33 cellular contexts compared by ENCODE assay signal in genomic region chr7:130224210-130224609, GRCh38. TPM values are rescaled to one million over a fixed set of nuclear protein-coding genes. Genes with fewer than 3 reads are reported as not detected.
"Had no signal": no experiment of that assay in that cellular context is flagged by ENCODE, and none has a peak within 500 bp of the region (broad histone marks: within the 10 kb centered on the region; RNA-seq: fewer than 3 reads in every experiment).

No MANE protein-coding gene starts in this region.

- H3K4me3 Mint-ChIP-seq: activated CD4-positive, alpha-beta T cell treated with anti-CD3 and anti-CD28 coated beads for 36 hours; activated CD4-positive, alpha-beta T cell treated with anti-CD3 and anti-CD28 coated beads, Interleukin-2, amount 10 ng/mL, durations not matched to agents 7 days and 5 days; activated CD8-positive, alpha-beta T cell treated with anti-CD3 and anti-CD28 coated beads, Interleukin-2, amount 10 ng/mL, durations not matched to agents 7 days and 5 days; activated naive CD4-positive, alpha-beta T cell treated with anti-CD3 and anti-CD28 coated beads for 36 hours; activated T-cell treated with anti-CD3 and anti-CD28 coated beads, Interleukin-2, amount 50 U/mL, for 24 hours; WTC11 had no signal

- H3K27me3 ChIP-seq: adrenal gland, body of pancreas, MG63, Peyer's patch had no signal

- H3K36me3 Mint-ChIP-seq: activated naive CD4-positive, alpha-beta T cell treated with anti-CD3 and anti-CD28 coated beads, Interleukin-2, amount 50 U/mL, for 72 hours had no signal

- H3K9me3 Mint-ChIP-seq: activated CD4-positive, alpha-beta T cell treated with anti-CD3 and anti-CD28 coated beads, Interleukin-2, amount 10 ng/mL, durations not matched to agents 7 days and 5 days; activated naive CD4-positive, alpha-beta T cell treated with anti-CD3 and anti-CD28 coated beads for 36 hours; activated naive CD4-positive, alpha-beta T cell treated with anti-CD3 and anti-CD28 coated beads, Interleukin-2, amount 50 U/mL, for 72 hours; activated T-cell treated with anti-CD3 and anti-CD28 coated beads, Interleukin-2, amount 50 U/mL, for 24 hours had no signal

- H3K4me1 Mint-ChIP-seq: activated CD4-positive, alpha-beta T cell treated with anti-CD3 and anti-CD28 coated beads for 36 hours had no signal

- H3K27me3 Mint-ChIP-seq: activated CD4-positive, alpha-beta T cell treated with anti-CD3 and anti-CD28 coated beads for 36 hours; activated CD4-positive, alpha-beta T cell treated with anti-CD3 and anti-CD28 coated beads, Interleukin-2, amount 10 ng/mL, durations not matched to agents 7 days and 5 days; activated T-cell treated with anti-CD3 and anti-CD28 coated beads, Interleukin-2, amount 50 U/mL, for 24 hours had no signal

- DNase-seq: activated CD4-positive, alpha-beta T cell treated with anti-CD3 and anti-CD28 coated beads for 36 hours; activated CD4-positive, alpha-beta T cell treated with anti-CD3 and anti-CD28 coated beads, Interleukin-2, amount 10 ng/mL, durations not matched to agents 7 days and 5 days; activated CD4-positive, alpha-beta T cell treated with anti-CD3 and anti-CD28 coated beads, Interleukin-2, amount 50 U/mL, for 48 hours; activated CD8-positive, alpha-beta T cell treated with anti-CD3 and anti-CD28 coated beads, Interleukin-2, amount 10 ng/mL, durations not matched to agents 7 days and 5 days; activated gamma-delta T cell treated with Interleukin-2 at 50 U/mL for 16 hours; activated naive CD4-positive, alpha-beta T cell treated with anti-CD3 and anti-CD28 coated beads for 36 hours; activated T-cell treated with anti-CD3 and anti-CD28 coated beads, Interleukin-2, amount 50 U/mL, for 24 hours; body of pancreas; Kasumi-1; KG1; MV-4-11; NCI-H1092; NCI-H1436 treated with DMSO at 0.1 percent for 48 hours; NCI-H1694 treated with DMSO at 0.1 percent for 48 hours; NCI-H2029; NCI-H345; NCI-H524 treated with DMSO at 0.1 percent for 48 hours; Peyer's patch; SIG-M5; SW 1271 had no signal

- H3K9me3 ChIP-seq: adrenal gland, body of pancreas, MG63, Peyer's patch had no signal

- FAIRE-seq: astrocyte, bronchial epithelial cell, TTC549 had no signal

- ATAC-seq: activated CD4-positive, alpha-beta T cell treated with anti-CD3 and anti-CD28 coated beads for 36 hours; activated CD8-positive, alpha-beta T cell treated with anti-CD3 and anti-CD28 coated beads, Interleukin-2, amount 10 ng/mL, durations not matched to agents 7 days and 5 days; activated naive CD4-positive, alpha-beta T cell treated with anti-CD3 and anti-CD28 coated beads, Interleukin-2, amount 50 U/mL, for 72 hours; body of pancreas; Right ventricle myocardium inferior; SK-N-SH treated with all-trans-retinoic acid at 6 μM for 48 hours; WTC11 had no signal

- H3K27ac ChIP-seq: adrenal gland, body of pancreas, Peyer's patch had no signal

- H3K4me3 ChIP-seq: adrenal gland, body of pancreas, MG63, Peyer's patch had no signal

- H3K36me3 ChIP-seq: adrenal gland, MG63, Peyer's patch had no signal

- H3K4me1 ChIP-seq: adrenal gland, Peyer's patch had no signal

- H3K27ac Mint-ChIP-seq: activated CD4-positive, alpha-beta T cell treated with anti-CD3 and anti-CD28 coated beads for 36 hours; activated CD4-positive, alpha-beta T cell treated with anti-CD3 and anti-CD28 coated beads, Interleukin-2, amount 10 ng/mL, durations not matched to agents 7 days and 5 days; activated CD8-positive, alpha-beta T cell treated with anti-CD3 and anti-CD28 coated beads, Interleukin-2, amount 10 ng/mL, durations not matched to agents 7 days and 5 days; activated naive CD4-positive, alpha-beta T cell treated with anti-CD3 and anti-CD28 coated beads for 36 hours; activated T-cell treated with anti-CD3 and anti-CD28 coated beads, Interleukin-2, amount 50 U/mL, for 24 hours; WTC11 had no signal

RNA-seq across cellular contexts. Expression of gene SSMEM1, which starts 16.6 kb away (rescaled TPM):
- total RNA-seq: activated CD4-positive, alpha-beta T cell treated with anti-CD3 and anti-CD28 coated beads for 36 hours; activated CD4-positive, alpha-beta T cell treated with anti-CD3 and anti-CD28 coated beads, Interleukin-2, amount 10 ng/mL, durations not matched to agents 7 days and 5 days; activated CD8-positive, alpha-beta T cell treated with anti-CD3 and anti-CD28 coated beads, Interleukin-2, amount 10 ng/mL, durations not matched to agents 7 days and 5 days; activated naive CD4-positive, alpha-beta T cell treated with anti-CD3 and anti-CD28 coated beads for 36 hours; activated naive CD4-positive, alpha-beta T cell treated with anti-CD3 and anti-CD28 coated beads, Interleukin-2, amount 50 U/mL, for 72 hours; adrenal gland; astrocyte; body of pancreas; bronchial epithelial cell; PC-3; Peyer's patch; Right ventricle myocardium inferior; T-helper 1 cell treated with Interleukin-12 subunit alpha and Interleukin-12 subunit beta and Interleukin-4 antibody, amounts not matched to agents 30 ng/mL and 1 ng/mL, for 36 hours; T-helper 2 cell treated with Interferon-gamma antibody and Interleukin-4, amounts not matched to agents 100 ng/mL and 5 ng/mL, for 36 hours; WTC11 had no signal

RNA-seq across cellular contexts. Expression of gene CPA2, which starts 42.5 kb away (rescaled TPM):
- total RNA-seq: activated CD4-positive, alpha-beta T cell treated with anti-CD3 and anti-CD28 coated beads, Interleukin-2, amount 10 ng/mL, durations not matched to agents 7 days and 5 days; activated CD8-positive, alpha-beta T cell treated with anti-CD3 and anti-CD28 coated beads, Interleukin-2, amount 10 ng/mL, durations not matched to agents 7 days and 5 days; activated naive CD4-positive, alpha-beta T cell treated with anti-CD3 and anti-CD28 coated beads for 36 hours; astrocyte; bronchial epithelial cell; PC-3; Right ventricle myocardium inferior; SK-MEL-5; T-helper 1 cell treated with Interleukin-12 subunit alpha and Interleukin-12 subunit beta and Interleukin-4 antibody, amounts not matched to agents 30 ng/mL and 1 ng/mL, for 36 hours; T-helper 2 cell treated with Interferon-gamma antibody and Interleukin-4, amounts not matched to agents 100 ng/mL and 5 ng/mL, for 36 hours had no signal
